Comparison of ENCODE assay signal across 8 cellular contexts in the genomic region with DNA sequence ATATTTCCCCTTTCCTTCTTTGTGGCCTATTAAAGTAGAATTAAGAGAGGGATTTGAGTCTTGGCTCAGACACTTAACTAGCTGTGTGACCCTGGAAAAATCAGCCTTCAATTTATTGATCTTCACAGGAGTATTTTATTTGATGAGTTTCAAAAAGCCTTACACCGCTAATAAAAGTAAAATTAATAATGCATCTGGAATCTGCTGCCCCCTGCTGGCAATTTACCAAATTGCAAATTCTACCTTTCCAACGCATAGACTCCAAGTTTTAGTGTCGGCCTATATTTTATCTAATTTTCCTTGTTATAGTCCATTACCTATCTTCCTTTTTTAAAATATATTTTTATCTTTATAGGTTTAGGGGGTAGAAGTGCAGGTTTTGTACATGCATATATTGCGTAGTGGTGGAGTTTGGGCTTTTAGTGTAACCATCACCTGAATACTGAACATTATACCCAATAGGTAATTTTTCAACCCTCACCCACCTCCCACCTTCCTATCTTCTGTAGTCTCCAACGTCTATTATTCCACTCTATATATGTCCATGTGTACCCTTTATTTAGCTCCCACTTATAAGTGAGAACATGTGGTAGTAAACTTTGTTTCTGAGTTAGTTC. TPM values are rescaled to one million over a fixed set of nuclear protein-coding genes. Genes with fewer than 3 reads are reported as not detected.
DNase-seq lines count a peak whose midpoint lies in the region; ATAC-seq and TF ChIP-seq lines count a peak whose summit lies in the region.

No MANE protein-coding gene starts in this region.

- no TSS peak for BruUV-seq in Panc1 (replicated peaks; lab: Mats Ljungman, UMichigan)

- H3K27ac ChIP-seq in ACC112 (ENCODE audit: low read depth, low read length) (no peak overlapping the region), Panc1 (ENCODE audit: low read length) (peak overlapping the region; percentile 54)

- intact Hi-C loops in Panc1 (cut with micrococcal nuclease; ENCODE audit: unreplicated experiment): loop anchor here (1.0 to 2.0 kb wide), 2 partner anchors 106 to 209 kb away; no protein-coding TSS in a partner anchor
- intact Hi-C loops in left cardiac atrium (cut with DNase I): loop anchor here (2.0 to 10.0 kb wide), 4 partner anchors 71 to 209 kb away; a partner anchor contains a TSS

- ATAC-seq in GM18502 (IDR thresholded peaks at IDR 0.05; ENCODE audit: poor library complexity, unreplicated experiment) (peak; percentile 49), Panc1 (0 out of 2 replicates have a peak, but pooled peaks have one; percentile 54), left cardiac atrium (no peak)

- no peak for DNase-seq in Panc1 (ENCODE audit: low read depth, low spot score)
- peak; percentile 61 for DNase-seq in activated gamma-delta T cell treated with anti-CD3 and anti-CD28 coated beads, Interleukin-2, amount 50 U/mL, for 16 hours (ENCODE audit: low read depth)
- peak; percentile 31 for DNase-seq in left cardiac atrium
- peak in 2 of 3 donors; percentile 41 to 76 for DNase-seq in stimulated activated CD4-positive, alpha-beta T cell treated with anti-CD3 and anti-CD28 coated beads, Interleukin-12 subunit alpha, Interleukin-12 subunit beta, amount 100 ng/mL, for 48 hours (ENCODE audit: low read depth in 2 of 3, low spot score in 1 of 3)
- DNase-seq in SHP77 treated with DMSO at 0.1 percent for 48 hours (lab: John Stamatoyannopoulos, UW): no peak
- no peak for DNase-seq in NCI-H524 treated with DMSO at 0.1 percent for 48 hours (lab: John Stamatoyannopoulos, UW)

- no peaks in the 10 kb centered on the region for H3K79me2 ChIP-seq in ACC112 (ENCODE audit: control insufficient read depth, insufficient read depth, low read length, unreplicated experiment)

- H3K36me3 ChIP-seq in ACC112 (ENCODE audit: insufficient read depth, low read length) (no peaks in the 10 kb centered on the region; the same call in 1 of the 2 replicates), Panc1 (ENCODE audit: control insufficient read depth, insufficient read depth, low read length) (no peaks in the 10 kb centered on the region)

- H3K4me3 ChIP-seq in ACC112 (ENCODE audit: low read depth, low read length): peak overlapping the region; percentile 48
- no peak overlapping the region for H3K4me3 ChIP-seq in Panc1 (ENCODE audit: low read depth in 2 of 2, low read length in 2 of 2)

- H2AFZ ChIP-seq in ACC112 (ENCODE audit: low read length, unreplicated experiment): peak overlapping the region; percentile 10

- H3K9me3 ChIP-seq in Panc1 (ENCODE audit: control insufficient read depth, insufficient read depth, low read depth, low read length): no peaks in the 10 kb centered on the region

- no peaks in the 10 kb centered on the region for H3K27me3 ChIP-seq in ACC112 (ENCODE audit: insufficient read depth, low read length)
- no peaks in the 10 kb centered on the region for H3K27me3 ChIP-seq in Panc1 (ENCODE audit: control insufficient read depth, insufficient read depth, low read length)

- POLR2A ChIA-PET in Panc1 (lab: Charles Lee): no interaction called here

- H3K4me1 ChIP-seq in ACC112 (ENCODE audit: control insufficient read depth, insufficient read depth, low read length, unreplicated experiment) (peaks cover 12% of the 10 kb centered on the region), Panc1 (ENCODE audit: control insufficient read depth, insufficient read depth, low read length) (peaks cover 17% of the 10 kb centered on the region)

- CTCF ChIA-PET in Panc1 (lab: Charles Lee): interaction anchor here (0.6 to 1.2 kb wide), 2 partner anchors 35 to 106 kb away, joined by 6 to 17 read pairs; no protein-coding TSS in a partner anchor

- in situ Hi-C loops in Panc1 (cut with HindIII; ENCODE audit: low pct_unique_long_range_greater_than_20kb, low sequenced_read_pairs): no loop called here

- TF ChIP-seq CTCF in Panc1 (IDR thresholded peaks at IDR 0.05): peak; percentile 86; the same call in 1 of the 2 replicates

RNA-seq across cellular contexts. Expression of a gene that starts 46.3 kb away (rescaled TPM):
- total RNA-seq in Panc1 (2021; ENCODE audit: unreplicated experiment) (32.2 TPM), left cardiac atrium (10 to 100 TPM; 18.3 to 20.6 TPM)
- polyA plus RNA-seq in Panc1 (2012; ENCODE audit: insufficient read length): 18.7 TPM

Comparison
In these comparisons a context has a peak if more than half of its experiments do, and no peak if none do; other contexts are left out.
1. ATAC-seq: peak in GM18502 (single experiment) and Panc1 (single experiment); none in left cardiac atrium (0 of 2).
2. DNase-seq: peak in activated gamma-delta T cell treated with anti-CD3 and anti-CD28 coated beads, Interleukin-2, amount 50 U/mL, for 16 hours (single experiment), left cardiac atrium (single experiment) and stimulated activated CD4-positive, alpha-beta T cell treated with anti-CD3 and anti-CD28 coated beads, Interleukin-12 subunit alpha, Interleukin-12 subunit beta, amount 100 ng/mL, for 48 hours (2 of 3); none in Panc1 (single experiment), SHP77 treated with DMSO at 0.1 percent for 48 hours (single experiment) and NCI-H524 treated with DMSO at 0.1 percent for 48 hours (single experiment).